In genomic region chr12:57487055-57487596, GRCh38 we compare ENCODE assay signal across 9 cellular contexts. TPM values are rescaled to one million over a fixed set of nuclear protein-coding genes. Genes with fewer than 3 reads are reported as not detected.
DNase-seq lines count a peak whose midpoint lies in the region; ATAC-seq, FAIRE-seq and TF ChIP-seq lines count a peak whose summit lies in the region.
"Had no signal": no experiment of that assay in that cellular context is flagged by ENCODE, and none has a peak within 500 bp of the region (broad histone marks: within the 10 kb centered on the region; RNA-seq: fewer than 3 reads in every experiment).

No MANE protein-coding gene starts in this region.

- H3K27ac Mint-ChIP-seq in activated T-cell treated with anti-CD3 and anti-CD28 coated beads, Interleukin-2, amount 50 U/mL, for 24 hours = peak overlapping the region; percentile 94
- H3K27ac Mint-ChIP-seq in activated CD8-positive, alpha-beta T cell treated with anti-CD3 and anti-CD28 coated beads, Interleukin-2, amount 10 ng/mL, durations not matched to agents 7 days and 5 days = peak overlapping the region; percentile 93

- peak overlapping the region; percentile 89 for H3K4me3 Mint-ChIP-seq in activated T-cell treated with anti-CD3 and anti-CD28 coated beads, Interleukin-2, amount 50 U/mL, for 24 hours
- H3K4me3 Mint-ChIP-seq in activated CD8-positive, alpha-beta T cell treated with anti-CD3 and anti-CD28 coated beads, Interleukin-2, amount 10 ng/mL, durations not matched to agents 7 days and 5 days = peak overlapping the region; percentile 89

- intact Hi-C loops in HepG2 (cut with micrococcal nuclease; ENCODE audit: unreplicated experiment) = loop anchor here (2.0 kb wide), 1 partner anchor 24 kb away; no protein-coding TSS in a partner anchor

- peaks cover 23% of the 10 kb centered on the region for H3K79me2 ChIP-seq in HepG2 (ENCODE audit: insufficient read depth, low read length)

- H3K9me3 ChIP-seq in HepG2 (ENCODE audit: low read length) (no peaks in the 10 kb centered on the region), thoracic aorta (no peaks in the 10 kb centered on the region)

- H3K36me3 ChIP-seq in HepG2 (replicated peaks in 1 of 2; ENCODE audit: control insufficient read depth in 1 of 2, insufficient read depth in 2 of 2, low read length in 2 of 2) = peaks cover 14 to 29% of the 10 kb centered on the region in 2 experiments
- H3K36me3 ChIP-seq in thoracic aorta = peaks cover 20% of the 10 kb centered on the region

- H3K4me3 ChIP-seq in HepG2 (replicated peaks in 1 of 3; ENCODE audit: insufficient read depth in 1 of 3, low read depth in 2 of 3, low read length in 3 of 3) (no peak overlapping the region), thoracic aorta (peak overlapping the region; percentile 72)

- no peaks in the 10 kb centered on the region for H3K27me3 Mint-ChIP-seq in activated T-cell treated with anti-CD3 and anti-CD28 coated beads, Interleukin-2, amount 50 U/mL, for 24 hours
- H3K27me3 Mint-ChIP-seq in activated CD8-positive, alpha-beta T cell treated with anti-CD3 and anti-CD28 coated beads, Interleukin-2, amount 10 ng/mL, durations not matched to agents 7 days and 5 days (ENCODE audit: low read depth) = no peaks in the 10 kb centered on the region

- no peak overlapping the region for H3K9ac ChIP-seq in HepG2 (ENCODE audit: insufficient read depth, low read depth, low read length)

- BruUV-seq in HepG2 (replicated peaks; lab: Mats Ljungman, UMichigan) = no TSS peak

- H3K27me3 ChIP-seq in HepG2 (ENCODE audit: control insufficient read depth in 1 of 2, insufficient read depth in 2 of 2, low read length in 2 of 2) (peaks cover 0 to 4% of the 10 kb centered on the region in 2 experiments; a peak in 1 of 5 replicates), thoracic aorta (replicated peaks; ENCODE audit: insufficient read depth) (no peaks in the 10 kb centered on the region)

- ATAC-seq in activated CD8-positive, alpha-beta T cell treated with anti-CD3 and anti-CD28 coated beads, Interleukin-2, amount 10 ng/mL, durations not matched to agents 7 days and 5 days = no peak
- no peak for ATAC-seq in HepG2
- ATAC-seq in thoracic aorta (ENCODE audit: insufficient number of reproducible peaks, low FRiP score, low read depth) = no peak
- no peak for ATAC-seq in GM18868 (IDR thresholded peaks at IDR 0.05; ENCODE audit: unreplicated experiment)
- ATAC-seq in HG03439 (IDR thresholded peaks at IDR 0.05; ENCODE audit: unreplicated experiment) = no peak

- TF ChIP-seq POLR2A in HepG2 (IDR thresholded peaks at IDR 0.05; ENCODE audit: insufficient read depth in 1 of 2, low read depth in 2 of 2, low read length in 2 of 2) = no peak

- H3K27ac ChIP-seq in HepG2 (ENCODE audit: extremely low read length, insufficient read depth, low read length) = no peak overlapping the region
- H3K27ac ChIP-seq in thoracic aorta = peak overlapping the region in 1 of 2 donors; percentile 30

- peaks cover 44% of the 10 kb centered on the region for H3K36me3 Mint-ChIP-seq in activated T-cell treated with anti-CD3 and anti-CD28 coated beads, Interleukin-2, amount 50 U/mL, for 24 hours (ENCODE audit: low read depth)
- H3K36me3 Mint-ChIP-seq in activated CD8-positive, alpha-beta T cell treated with anti-CD3 and anti-CD28 coated beads, Interleukin-2, amount 10 ng/mL, durations not matched to agents 7 days and 5 days (ENCODE audit: low read depth) = peaks cover 38% of the 10 kb centered on the region

- TF ChIP-seq RAD21 in HepG2 (CRISPR knock-in tag; IDR thresholded peaks at IDR 0.05) = no peak

- no peak for DNase-seq in activated T-cell treated with anti-CD3 and anti-CD28 coated beads, Interleukin-2, amount 50 U/mL, for 24 hours
- no peak for DNase-seq in activated T-cell treated with anti-CD3 and anti-CD28 coated beads, Interleukin-2, amount 50 U/mL, for 48 hours
- no peak for DNase-seq in activated CD8-positive, alpha-beta T cell treated with anti-CD3 and anti-CD28 coated beads, Interleukin-2, amount 10 ng/mL, durations not matched to agents 7 days and 5 days
- no peak for DNase-seq in HepG2 (ENCODE audit: low spot score)
- no peak for DNase-seq in thoracic aorta (ENCODE audit: low spot score)
- DNase-seq in superior temporal gyrus (ENCODE audit: extremely low spot score) = no peak

- H2AFZ ChIP-seq in HepG2 (ENCODE audit: low read length) = no peak overlapping the region

- no peak for TF ChIP-seq EP300 in HepG2 (IDR thresholded peaks at IDR 0.05; ENCODE audit: low read depth in 2 of 2, low read length in 2 of 2)
- TF ChIP-seq EP300 in HepG2 (CRISPR knock-in tag; IDR thresholded peaks at IDR 0.05; ENCODE audit: borderline replicate concordance) = no peak

- WGBS in HepG2 (ENCODE audit: low lambda C conversion rate) = 87% methylated on average over 27 of the region's 27 CpGs

- POLR2A ChIA-PET in activated CD8-positive, alpha-beta T cell treated with anti-CD3 and anti-CD28 coated beads, Interleukin-2, amount 10 ng/mL, durations not matched to agents 7 days and 5 days (lab: Charles Lee) = interaction anchor here (1.2 to 2.4 kb wide), 4 partner anchors 8 to 409 kb away, joined by 3 to 14 read pairs (median 10); partner anchors contain the start of genes ARHGAP9 and DDIT3
- POLR2A ChIA-PET in HepG2 (lab: Yijun Ruan, JAX) = interaction anchor here (1.2 to 2.1 kb wide), 2 partner anchors 12 to 33 kb away, joined by 4 read pairs; partner anchors contain the start of gene DDIT3

- peaks cover 34% of the 10 kb centered on the region for H3K4me1 Mint-ChIP-seq in activated T-cell treated with anti-CD3 and anti-CD28 coated beads, Interleukin-2, amount 50 U/mL, for 24 hours (ENCODE audit: low read depth)
- H3K4me1 Mint-ChIP-seq in activated CD8-positive, alpha-beta T cell treated with anti-CD3 and anti-CD28 coated beads, Interleukin-2, amount 10 ng/mL, durations not matched to agents 7 days and 5 days (ENCODE audit: low read depth) = peaks cover 39% of the 10 kb centered on the region

- H3K4me1 ChIP-seq in HepG2 (ENCODE audit: insufficient read depth, low read length) (peaks cover 23% of the 10 kb centered on the region), thoracic aorta (ENCODE audit: control insufficient read depth in 1 of 2, low read depth in 2 of 2) (peaks cover 6 to 12% of the 10 kb centered on the region in 2 donors)

- no peaks in the 10 kb centered on the region for H3K9me3 Mint-ChIP-seq in activated T-cell treated with anti-CD3 and anti-CD28 coated beads, Interleukin-2, amount 50 U/mL, for 24 hours
- no peaks in the 10 kb centered on the region for H3K9me3 Mint-ChIP-seq in activated CD8-positive, alpha-beta T cell treated with anti-CD3 and anti-CD28 coated beads, Interleukin-2, amount 10 ng/mL, durations not matched to agents 7 days and 5 days (ENCODE audit: insufficient read depth)

- CTCF ChIA-PET in activated CD8-positive, alpha-beta T cell treated with anti-CD3 and anti-CD28 coated beads, Interleukin-2, amount 10 ng/mL, durations not matched to agents 7 days and 5 days (lab: Charles Lee) = interaction anchor here (2.9 kb wide), 1 partner anchor 10 kb away, joined by 22 read pairs; no protein-coding TSS in a partner anchor
- CTCF ChIA-PET in HepG2 (lab: Yijun Ruan, JAX; ENCODE audit: low intra/inter-chr PET ratio, low total read pairs) = no interaction called here

- TF ChIP-seq CTCF in HepG2 (CRISPR knock-in tag; IDR thresholded peaks at IDR 0.05) (no peak), thoracic aorta (IDR thresholded peaks at IDR 0.05) (no peak)

- H3K4me2 ChIP-seq in HepG2 (ENCODE audit: low read depth, low read length) = peak overlapping the region; percentile 42

- no peak for FAIRE-seq in HepG2 (lab: Jason Lieb, UNC)

- in situ Hi-C loops in HepG2 (cut with HindIII; ENCODE audit: extremely low pct_ligation_motif_present, low pct_unique_long_range_greater_than_20kb) = no loop called here

- H4K20me1 ChIP-seq in HepG2 (ENCODE audit: insufficient read depth, low read length) = peaks cover 4% of the 10 kb centered on the region; the same call in 1 of the 2 replicates

RNA-seq across cellular contexts. Expression of gene MARS1, which starts 0.7 kb away (rescaled TPM):
- total RNA-seq in activated CD8-positive, alpha-beta T cell treated with anti-CD3 and anti-CD28 coated beads, Interleukin-2, amount 10 ng/mL, durations not matched to agents 7 days and 5 days = 100 to 1,000 TPM; 275 to 291 TPM
- total RNA-seq in HepG2 (2016; rRNA removed; fragmentation: Illumina TruSeq; extraction: Trizol) (177 and 181 TPM in 2 replicates), thoracic aorta (100 to 1,000 TPM in 1 of 2 donors, 10 to 100 TPM in 1; 58.8 to 104 TPM)
- total RNA-seq in HepG2 (2016; cell fraction: cytosol; rRNA removed; fragmentation: Illumina TruSeq; extraction: Trizol; ENCODE audit: low read depth) = 69.2 and 77.6 TPM in 2 replicates
- total RNA-seq in HepG2 (2016; cell fraction: insoluble cytoplasmic fraction; rRNA removed; fragmentation: Illumina TruSeq; extraction: Trizol) = 178 and 182 TPM in 2 replicates
- total RNA-seq in HepG2 (2016; cell fraction: membrane; rRNA removed; fragmentation: Illumina TruSeq; extraction: Trizol) = 116 and 124 TPM in 2 replicates
- 147 and 177 TPM in 2 replicates for total RNA-seq in HepG2 (2016; cell fraction: nucleus; rRNA removed; fragmentation: Illumina TruSeq; extraction: Trizol)
- 115 and 167 TPM in 2 replicates for polyA plus RNA-seq in HepG2 (2011; rRNA removed)
- polyA plus RNA-seq in HepG2 (2011; cell fraction: cytosol; rRNA removed) = 90.1 and 98.7 TPM in 2 replicates
- polyA plus RNA-seq in HepG2 (2011; cell fraction: nucleus; rRNA removed) = 450 and 538 TPM in 2 replicates
- 160 and 209 TPM in 2 replicates for polyA plus RNA-seq in HepG2 (2012)
- polyA plus RNA-seq in HepG2 (2016; cell fraction: cytosol; fragmentation: Illumina TruSeq; extraction: Trizol; ENCODE audit: low read depth) = 68.2 and 75.1 TPM in 2 replicates
- polyA plus RNA-seq in HepG2 (2016; cell fraction: insoluble cytoplasmic fraction; fragmentation: Illumina TruSeq; extraction: Trizol; ENCODE audit: low read depth) = 150 and 162 TPM in 2 replicates
- polyA plus RNA-seq in HepG2 (2016; cell fraction: membrane; fragmentation: Illumina TruSeq; extraction: Trizol; ENCODE audit: low read depth) = 87.9 and 114 TPM in 2 replicates
- polyA plus RNA-seq in HepG2 (2016; cell fraction: nucleus; fragmentation: Illumina TruSeq; extraction: Trizol; ENCODE audit: insufficient read depth, low read depth) = 239 and 240 TPM in 2 replicates
- 242 and 269 TPM in 2 replicates for polyA minus RNA-seq in HepG2 (2011; rRNA and poly(A)+ RNA removed; ENCODE audit: low replicate concordance)
- polyA minus RNA-seq in HepG2 (2011; cell fraction: cytosol; rRNA and poly(A)+ RNA removed) = 76.3 and 117 TPM in 2 replicates
- 213 and 244 TPM in 2 replicates for polyA minus RNA-seq in HepG2 (2011; cell fraction: nucleus; rRNA and poly(A)+ RNA removed)

RNA-seq across cellular contexts. Expression of gene ARHGAP9, which starts 7.5 kb away (rescaled TPM):
- 100 to 1,000 TPM; 243 to 248 TPM for total RNA-seq in activated CD8-positive, alpha-beta T cell treated with anti-CD3 and anti-CD28 coated beads, Interleukin-2, amount 10 ng/mL, durations not matched to agents 7 days and 5 days
- 0.18 TPM in 1 of 2 replicates, not detected in the other for total RNA-seq in HepG2 (2016; rRNA removed; fragmentation: Illumina TruSeq; extraction: Trizol)
- not detected in 2 replicates for total RNA-seq in HepG2 (2016; cell fraction: cytosol; rRNA removed; fragmentation: Illumina TruSeq; extraction: Trizol; ENCODE audit: low read depth)
- total RNA-seq in HepG2 (2016; cell fraction: insoluble cytoplasmic fraction; rRNA removed; fragmentation: Illumina TruSeq; extraction: Trizol) = 0.32 TPM in 1 of 2 replicates, not detected in the other
- not detected in 2 replicates for total RNA-seq in HepG2 (2016; cell fraction: membrane; rRNA removed; fragmentation: Illumina TruSeq; extraction: Trizol)
- not detected in 2 replicates for total RNA-seq in HepG2 (2016; cell fraction: nucleus; rRNA removed; fragmentation: Illumina TruSeq; extraction: Trizol)
- polyA plus RNA-seq in HepG2 (2011; rRNA removed) = 0.95 and 1.2 TPM in 2 replicates
- 0.33 and 0.40 TPM in 2 replicates for polyA plus RNA-seq in HepG2 (2011; cell fraction: cytosol; rRNA removed)
- 3.1 and 5.5 TPM in 2 replicates for polyA plus RNA-seq in HepG2 (2011; cell fraction: nucleus; rRNA removed)
- 0.39 and 0.55 TPM in 2 replicates for polyA plus RNA-seq in HepG2 (2012)
- polyA plus RNA-seq in HepG2 (2016; cell fraction: cytosol; fragmentation: Illumina TruSeq; extraction: Trizol; ENCODE audit: low read depth) = not detected in 2 replicates
- polyA plus RNA-seq in HepG2 (2016; cell fraction: insoluble cytoplasmic fraction; fragmentation: Illumina TruSeq; extraction: Trizol; ENCODE audit: low read depth) = 0.17 TPM in 1 of 2 replicates, not detected in the other
- polyA plus RNA-seq in HepG2 (2016; cell fraction: membrane; fragmentation: Illumina TruSeq; extraction: Trizol; ENCODE audit: low read depth) = 0.15 TPM in 1 of 2 replicates, not detected in the other
- polyA plus RNA-seq in HepG2 (2016; cell fraction: nucleus; fragmentation: Illumina TruSeq; extraction: Trizol; ENCODE audit: insufficient read depth, low read depth) = 0.51 and 0.87 TPM in 2 replicates
- polyA minus RNA-seq in HepG2 (2011; rRNA and poly(A)+ RNA removed; ENCODE audit: low replicate concordance) = 0.44 TPM in 1 of 2 replicates, not detected in the other
- not detected in 2 replicates for polyA minus RNA-seq in HepG2 (2011; cell fraction: cytosol; rRNA and poly(A)+ RNA removed)
- 0.64 and 1.7 TPM in 2 replicates for polyA minus RNA-seq in HepG2 (2011; cell fraction: nucleus; rRNA and poly(A)+ RNA removed)
- total RNA-seq in thoracic aorta = 10 to 100 TPM; 32.0 to 32.5 TPM

RNA-seq across cellular contexts. Expression of gene GLI1, which starts 27.5 kb away (rescaled TPM):
- 1 to 10 TPM in 1 of 2 experiments, under 1 TPM in 1; 0.68 to 1.9 TPM for total RNA-seq in activated CD8-positive, alpha-beta T cell treated with anti-CD3 and anti-CD28 coated beads, Interleukin-2, amount 10 ng/mL, durations not matched to agents 7 days and 5 days
- total RNA-seq in HepG2 (2016; rRNA removed; fragmentation: Illumina TruSeq; extraction: Trizol) = 0.20 TPM in 1 of 2 replicates, not detected in the other
- 0.53 TPM in 1 of 2 replicates, not detected in the other for total RNA-seq in HepG2 (2016; cell fraction: cytosol; rRNA removed; fragmentation: Illumina TruSeq; extraction: Trizol; ENCODE audit: low read depth)
- total RNA-seq in HepG2 (2016; cell fraction: insoluble cytoplasmic fraction; rRNA removed; fragmentation: Illumina TruSeq; extraction: Trizol) = not detected in 2 replicates
- not detected in 2 replicates for total RNA-seq in HepG2 (2016; cell fraction: membrane; rRNA removed; fragmentation: Illumina TruSeq; extraction: Trizol)
- total RNA-seq in HepG2 (2016; cell fraction: nucleus; rRNA removed; fragmentation: Illumina TruSeq; extraction: Trizol) = not detected in 2 replicates
- polyA plus RNA-seq in HepG2 (2011; rRNA removed) = 0.09 and 0.27 TPM in 2 replicates
- 0.06 and 0.07 TPM in 2 replicates for polyA plus RNA-seq in HepG2 (2011; cell fraction: cytosol; rRNA removed)
- polyA plus RNA-seq in HepG2 (2011; cell fraction: nucleus; rRNA removed) = 0.33 and 0.42 TPM in 2 replicates
- 0.55 TPM in 1 of 2 replicates, not detected in the other for polyA plus RNA-seq in HepG2 (2012)
- not detected in 2 replicates for polyA plus RNA-seq in HepG2 (2016; cell fraction: cytosol; fragmentation: Illumina TruSeq; extraction: Trizol; ENCODE audit: low read depth)
- polyA plus RNA-seq in HepG2 (2016; cell fraction: insoluble cytoplasmic fraction; fragmentation: Illumina TruSeq; extraction: Trizol; ENCODE audit: low read depth) = 0.35 TPM in 1 of 2 replicates, not detected in the other
- not detected in 2 replicates for polyA plus RNA-seq in HepG2 (2016; cell fraction: membrane; fragmentation: Illumina TruSeq; extraction: Trizol; ENCODE audit: low read depth)
- 0.17 and 0.49 TPM in 2 replicates for polyA plus RNA-seq in HepG2 (2016; cell fraction: nucleus; fragmentation: Illumina TruSeq; extraction: Trizol; ENCODE audit: insufficient read depth, low read depth)
- polyA minus RNA-seq in HepG2 (2011; rRNA and poly(A)+ RNA removed; ENCODE audit: low replicate concordance) = 2.5 TPM in 1 of 2 replicates, not detected in the other
- polyA minus RNA-seq in HepG2 (2011; cell fraction: cytosol; rRNA and poly(A)+ RNA removed) = not detected in 2 replicates
- not detected in 2 replicates for polyA minus RNA-seq in HepG2 (2011; cell fraction: nucleus; rRNA and poly(A)+ RNA removed)
- total RNA-seq in thoracic aorta = 10 to 100 TPM in 1 of 2 donors, 1 to 10 TPM in 1; 1.7 to 13.0 TPM

RNA-seq across cellular contexts. Expression of gene INHBE, which starts 32.0 kb away (rescaled TPM):
- not detected for total RNA-seq in activated CD8-positive, alpha-beta T cell treated with anti-CD3 and anti-CD28 coated beads, Interleukin-2, amount 10 ng/mL, durations not matched to agents 7 days and 5 days
- total RNA-seq in HepG2 (2016; rRNA removed; fragmentation: Illumina TruSeq; extraction: Trizol) (6.8 and 17.0 TPM in 2 replicates), thoracic aorta (not detected)
- total RNA-seq in HepG2 (2016; cell fraction: cytosol; rRNA removed; fragmentation: Illumina TruSeq; extraction: Trizol; ENCODE audit: low read depth) = 1.4 and 1.9 TPM in 2 replicates
- total RNA-seq in HepG2 (2016; cell fraction: insoluble cytoplasmic fraction; rRNA removed; fragmentation: Illumina TruSeq; extraction: Trizol) = 8.0 and 15.5 TPM in 2 replicates
- 3.2 and 3.3 TPM in 2 replicates for total RNA-seq in HepG2 (2016; cell fraction: membrane; rRNA removed; fragmentation: Illumina TruSeq; extraction: Trizol)
- total RNA-seq in HepG2 (2016; cell fraction: nucleus; rRNA removed; fragmentation: Illumina TruSeq; extraction: Trizol) = 11.2 and 13.1 TPM in 2 replicates
- polyA plus RNA-seq in HepG2 (2011; rRNA removed) = 32.0 and 55.8 TPM in 2 replicates
- 39.2 and 45.0 TPM in 2 replicates for polyA plus RNA-seq in HepG2 (2011; cell fraction: cytosol; rRNA removed)
- polyA plus RNA-seq in HepG2 (2011; cell fraction: nucleus; rRNA removed) = 12.5 and 25.8 TPM in 2 replicates
- polyA plus RNA-seq in HepG2 (2012) = 16.9 and 62.2 TPM in 2 replicates
- 0.90 and 1.2 TPM in 2 replicates for polyA plus RNA-seq in HepG2 (2016; cell fraction: cytosol; fragmentation: Illumina TruSeq; extraction: Trizol; ENCODE audit: low read depth)
- 6.5 and 7.6 TPM in 2 replicates for polyA plus RNA-seq in HepG2 (2016; cell fraction: insoluble cytoplasmic fraction; fragmentation: Illumina TruSeq; extraction: Trizol; ENCODE audit: low read depth)
- 1.8 and 2.0 TPM in 2 replicates for polyA plus RNA-seq in HepG2 (2016; cell fraction: membrane; fragmentation: Illumina TruSeq; extraction: Trizol; ENCODE audit: low read depth)
- polyA plus RNA-seq in HepG2 (2016; cell fraction: nucleus; fragmentation: Illumina TruSeq; extraction: Trizol; ENCODE audit: insufficient read depth, low read depth) = 16.9 and 17.1 TPM in 2 replicates
- polyA minus RNA-seq in HepG2 (2011; rRNA and poly(A)+ RNA removed; ENCODE audit: low replicate concordance) = 0.51 and 61.0 TPM in 2 replicates
- 21.0 and 26.6 TPM in 2 replicates for polyA minus RNA-seq in HepG2 (2011; cell fraction: cytosol; rRNA and poly(A)+ RNA removed)
- 7.1 and 11.4 TPM in 2 replicates for polyA minus RNA-seq in HepG2 (2011; cell fraction: nucleus; rRNA and poly(A)+ RNA removed)
- total RNA-seq: urinary bladder had no signal

RNA-seq across cellular contexts. Expression of gene DDIT3, which starts 33.2 kb away (rescaled TPM):
- 10 to 100 TPM; 14.9 to 15.0 TPM for total RNA-seq in activated CD8-positive, alpha-beta T cell treated with anti-CD3 and anti-CD28 coated beads, Interleukin-2, amount 10 ng/mL, durations not matched to agents 7 days and 5 days
- total RNA-seq in HepG2 (2016; rRNA removed; fragmentation: Illumina TruSeq; extraction: Trizol) (17.5 and 27.5 TPM in 2 replicates), thoracic aorta (10 to 100 TPM; 35.5 to 39.6 TPM)
- 13.2 and 15.7 TPM in 2 replicates for total RNA-seq in HepG2 (2016; cell fraction: cytosol; rRNA removed; fragmentation: Illumina TruSeq; extraction: Trizol; ENCODE audit: low read depth)
- 20.9 and 30.4 TPM in 2 replicates for total RNA-seq in HepG2 (2016; cell fraction: insoluble cytoplasmic fraction; rRNA removed; fragmentation: Illumina TruSeq; extraction: Trizol)
- 15.9 and 19.3 TPM in 2 replicates for total RNA-seq in HepG2 (2016; cell fraction: membrane; rRNA removed; fragmentation: Illumina TruSeq; extraction: Trizol)
- total RNA-seq in HepG2 (2016; cell fraction: nucleus; rRNA removed; fragmentation: Illumina TruSeq; extraction: Trizol) = 37.8 and 43.6 TPM in 2 replicates
- polyA plus RNA-seq in HepG2 (2011; rRNA removed) = 45.2 and 48.7 TPM in 2 replicates
- polyA plus RNA-seq in HepG2 (2011; cell fraction: cytosol; rRNA removed) = 22.9 and 23.5 TPM in 2 replicates
- 90.1 and 90.7 TPM in 2 replicates for polyA plus RNA-seq in HepG2 (2011; cell fraction: nucleus; rRNA removed)
- polyA plus RNA-seq in HepG2 (2012) = 29.8 and 51.1 TPM in 2 replicates
- 8.3 and 8.5 TPM in 2 replicates for polyA plus RNA-seq in HepG2 (2016; cell fraction: cytosol; fragmentation: Illumina TruSeq; extraction: Trizol; ENCODE audit: low read depth)
- 16.7 and 17.7 TPM in 2 replicates for polyA plus RNA-seq in HepG2 (2016; cell fraction: insoluble cytoplasmic fraction; fragmentation: Illumina TruSeq; extraction: Trizol; ENCODE audit: low read depth)
- 9.9 and 11.5 TPM in 2 replicates for polyA plus RNA-seq in HepG2 (2016; cell fraction: membrane; fragmentation: Illumina TruSeq; extraction: Trizol; ENCODE audit: low read depth)
- 85.6 and 93.4 TPM in 2 replicates for polyA plus RNA-seq in HepG2 (2016; cell fraction: nucleus; fragmentation: Illumina TruSeq; extraction: Trizol; ENCODE audit: insufficient read depth, low read depth)
- polyA minus RNA-seq in HepG2 (2011; rRNA and poly(A)+ RNA removed; ENCODE audit: low replicate concordance) = 11.9 and 14.2 TPM in 2 replicates
- polyA minus RNA-seq in HepG2 (2011; cell fraction: cytosol; rRNA and poly(A)+ RNA removed) = 6.3 and 7.4 TPM in 2 replicates
- 43.4 and 45.6 TPM in 2 replicates for polyA minus RNA-seq in HepG2 (2011; cell fraction: nucleus; rRNA and poly(A)+ RNA removed)

Comparison
In these comparisons a context has a peak if more than half of its experiments do, and no peak if none do; other contexts are left out.
1. RNA of gene ARHGAP9, which starts 7.5 kb away (total RNA-seq): 243 to 248 TPM in activated CD8-positive, alpha-beta T cell treated with anti-CD3 and anti-CD28 coated beads, Interleukin-2, amount 10 ng/mL, durations not matched to agents 7 days and 5 days and 32.0 to 32.5 TPM in thoracic aorta; 0.18 to 0.32 TPM in HepG2; every median in the first group is over 10 times any median in the second.